In genomic region chr3:34568766-34569165, GRCh38 we compare ENCODE assay signal across 26 cellular contexts.
A peak's percentile ranks its signal among the peaks of the same experiment; 100 is the strongest.
DNase-seq lines count a peak whose midpoint lies in the region; ATAC-seq, FAIRE-seq and TF ChIP-seq lines count a peak whose summit lies in the region.
"Had no signal": no experiment of that assay in that cellular context is flagged by ENCODE, and none has a peak within 500 bp of the region (broad histone marks: within the 10 kb centered on the region; RNA-seq: fewer than 3 reads in every experiment).

No MANE protein-coding gene starts in this region.

- no peak overlapping the region for H4K5ac ChIP-seq in mesendoderm (ENCODE audit: low read length)

- FAIRE-seq in pancreas (lab: Jason Lieb, UNC) = no peak
- FAIRE-seq: GM12892, GM19239 had no signal

- DNase-seq in NCI-H69 (lab: John Stamatoyannopoulos, UW) (peak; percentile 2), astrocyte of the hippocampus (ENCODE audit: low read depth, low spot score) (peak; percentile 24), left cardiac atrium (no peak), mesendoderm (peak; percentile 82), pancreas (no peak)
- DNase-seq: Caco-2; CD8-positive, alpha-beta T cell; DND-41; GOT3; HCEC 1CT; IMR-90; KG1; MG63; NCI-H2029; NCI-H446; NCI-H524 treated with DMSO at 0.1 percent for 48 hours; NCI-H82; NK-92 treated with Interleukin-12 subunit alpha and Interleukin-12 subunit beta, amount 100 ng/mL, for 24 hours; SK-N-SH; SW 1271 had no signal

- no peak overlapping the region for H3K18ac ChIP-seq in mesendoderm (ENCODE audit: low read length)

- H2BK120ac ChIP-seq in mesendoderm (ENCODE audit: low read depth, low read length) = no peak overlapping the region

- H3K79me2 ChIP-seq in mesendoderm (ENCODE audit: control insufficient read depth, insufficient read depth, low read length) = no peaks in the 10 kb centered on the region

- H3K79me1 ChIP-seq in mesendoderm (ENCODE audit: low read length) = no peaks in the 10 kb centered on the region

- H2AK5ac ChIP-seq in mesendoderm (ENCODE audit: low read length) = no peak overlapping the region

- peak overlapping the region; percentile 10 for H3K56ac ChIP-seq in mesendoderm (ENCODE audit: low read length)

- H3K4me1 ChIP-seq in mesendoderm (ENCODE audit: control insufficient read depth, low read depth, low read length) (no peaks in the 10 kb centered on the region), pancreas (no peaks in the 10 kb centered on the region)

- no peak overlapping the region for H4K8ac ChIP-seq in mesendoderm (ENCODE audit: low read depth, low read length)

- H3K27ac ChIP-seq in mesendoderm (ENCODE audit: low read depth, low read length) = no peak overlapping the region
- H3K27ac ChIP-seq in pancreas = no peak overlapping the region
- H3K27ac ChIP-seq: C4-2B had no signal

- no peak for TF ChIP-seq CTCF in pancreas (IDR thresholded peaks at IDR 0.05)

- no peaks in the 10 kb centered on the region for H3K27me3 ChIP-seq in mesendoderm (ENCODE audit: insufficient read depth, low read length, poor library complexity)
- H3K27me3 ChIP-seq in pancreas = no peaks in the 10 kb centered on the region
- H3K27me3 ChIP-seq: MG63 had no signal

- no peak overlapping the region for H3K23ac ChIP-seq in mesendoderm (ENCODE audit: low read length)

- H3K4me3 ChIP-seq in mesendoderm (ENCODE audit: low read length) (no peak overlapping the region), pancreas (no peak overlapping the region)
- H3K4me3 ChIP-seq: MG63 had no signal

- H3K4ac ChIP-seq in mesendoderm (ENCODE audit: low read depth, low read length) = no peak overlapping the region

- no peak overlapping the region for H2BK15ac ChIP-seq in mesendoderm (replicated peaks; ENCODE audit: low read depth)

- no peak overlapping the region for H3K9ac ChIP-seq in mesendoderm (ENCODE audit: low read length)
- H3K9ac ChIP-seq: SK-N-SH had no signal

- intact Hi-C loops in left cardiac atrium (cut with DNase I) = no loop called here
- intact Hi-C loops in pancreas (cut with DNase I) = no loop called here

- ATAC-seq in left cardiac atrium = peak; percentile 43 to 44
- ATAC-seq in pancreas = no peak
- no peak for ATAC-seq in GM21737 (IDR thresholded peaks at IDR 0.05; ENCODE audit: unreplicated experiment)
- no peak for ATAC-seq in GM21367 (IDR thresholded peaks at IDR 0.05; ENCODE audit: unreplicated experiment)
- ATAC-seq: CD8-positive, alpha-beta T cell; Panc1 had no signal

- WGBS in mesendoderm (ENCODE audit: extremely low coverage, insufficient coverage, low lambda C conversion rate) = no CpG with 5 or more reads among the region's 4 CpGs
- WGBS in pancreas, 2 donors = 29 to 33% methylated on average over 4 of the region's 4 CpGs

- H3K36me3 ChIP-seq in mesendoderm (ENCODE audit: control insufficient read depth, insufficient read depth, low read length) (no peaks in the 10 kb centered on the region), pancreas (no peaks in the 10 kb centered on the region)
- H3K36me3 ChIP-seq: MG63 had no signal

- H2BK5ac ChIP-seq in mesendoderm (ENCODE audit: low read length) = no peak overlapping the region

- no peaks in the 10 kb centered on the region for H3K9me3 ChIP-seq in pancreas
- H3K9me3 ChIP-seq: Caco-2, MG63, SK-N-SH had no signal

- H3K4me2 ChIP-seq in mesendoderm (ENCODE audit: low read length) = no peak overlapping the region
- H3K4me2 ChIP-seq: SK-N-SH had no signal

Comparison
In these comparisons a context has a peak if more than half of its experiments do, and no peak if none do; other contexts are left out.
1. DNase-seq: peak in NCI-H69 (single experiment), astrocyte of the hippocampus (single experiment) and mesendoderm (single experiment); none in left cardiac atrium (single experiment) and pancreas (0 of 6).
2. ATAC-seq: peak in left cardiac atrium (2 of 2); none in pancreas (0 of 4), GM21737 (single experiment) and GM21367 (single experiment).